ENCODE assay signal across 9 cellular contexts in the genomic region with DNA sequence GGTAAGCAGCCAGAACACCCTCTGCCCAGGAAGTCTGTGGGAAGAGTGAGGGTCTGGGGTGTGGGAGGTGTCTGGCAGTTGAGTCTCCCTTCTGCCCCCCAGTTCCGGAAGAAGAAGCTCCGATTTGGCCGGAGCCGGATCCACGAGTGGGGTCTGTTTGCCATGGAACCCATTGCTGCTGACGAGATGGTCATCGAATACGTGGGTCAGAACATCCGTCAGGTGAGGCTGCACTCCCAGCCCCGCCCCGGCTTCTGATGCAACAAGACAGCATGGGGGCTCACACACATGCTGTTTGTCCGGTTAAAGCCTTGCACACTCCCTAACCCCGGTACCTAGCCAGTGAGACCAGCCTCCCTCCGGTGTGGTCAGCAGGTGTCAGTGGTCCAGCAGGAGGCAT. TPM values are rescaled to one million over a fixed set of nuclear protein-coding genes. Genes with fewer than 3 reads are reported as not detected.
"Had no signal": no experiment of that assay in that cellular context is flagged by ENCODE, and none has a peak within 500 bp of the region (broad histone marks: within the 10 kb centered on the region; RNA-seq: fewer than 3 reads in every experiment).

No MANE protein-coding gene starts in this region.

- H3K27ac Mint-ChIP-seq: GM23338, H9 had no signal

- H3K4me3 Mint-ChIP-seq: GM23338, H9 had no signal

- DNase-seq: H9, HCEC 1CT, IMR-90, KBM-7 had no signal

- FAIRE-seq: H1, H54, HTR-8/SVneo had no signal

- H3K4me2 ChIP-seq: GM23338 had no signal

- H3K4me3 ChIP-seq: GM23338 had no signal

- H2AFZ ChIP-seq: GM23338 had no signal

- H3K9me3 Mint-ChIP-seq: H9 had no signal

RNA-seq across cellular contexts. Expression of a gene that starts 29.5 kb away (rescaled TPM):
- total RNA-seq: HT-29 had no signal
